Comparison of ENCODE assay signal across 8 cellular contexts in the genomic region with DNA sequence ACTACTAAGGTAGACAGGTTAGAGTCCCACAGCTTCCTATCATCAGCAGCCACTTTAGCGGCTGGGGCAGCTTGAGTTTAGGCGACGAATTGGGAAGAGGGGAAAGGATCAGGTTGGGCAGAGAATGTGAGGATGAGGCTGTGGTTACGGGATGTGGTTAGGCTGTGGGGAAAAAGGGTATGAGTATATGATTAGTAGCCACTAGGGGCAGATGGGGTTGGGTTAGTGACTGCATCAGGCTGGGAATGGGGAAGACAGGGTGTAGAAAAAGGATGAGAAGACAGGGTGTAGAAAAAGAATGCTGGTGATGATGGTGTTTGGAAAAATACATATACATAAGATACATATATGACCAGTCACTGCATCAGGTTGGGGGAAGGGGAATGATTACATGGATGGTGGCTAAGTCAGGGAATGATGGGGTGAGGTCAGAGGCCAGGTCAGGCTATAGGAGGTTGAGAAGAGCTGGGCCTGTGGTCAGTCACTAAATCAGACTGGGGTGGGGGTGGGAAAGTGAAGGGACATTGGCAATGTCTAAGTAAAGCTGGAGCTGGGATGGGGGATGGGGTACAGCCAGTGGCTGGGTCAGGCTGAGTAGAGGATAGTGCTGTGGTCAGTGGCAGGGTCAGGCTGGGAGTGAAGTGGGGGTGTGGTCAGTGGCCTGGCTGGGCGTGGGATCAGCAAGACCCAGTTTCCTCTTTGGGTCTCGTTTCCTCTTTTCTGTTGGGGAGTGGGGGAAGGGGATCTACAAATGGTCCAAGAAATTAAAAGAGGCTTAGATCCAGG.
A peak's percentile ranks its signal among the peaks of the same experiment; 100 is the strongest.
DNase-seq lines count a peak whose midpoint lies in the region; ATAC-seq and FAIRE-seq lines count a peak whose summit lies in the region.

No MANE protein-coding gene starts in this region.

- no peaks in the 10 kb centered on the region for H3K9me3 Mint-ChIP-seq in stimulated activated naive B cell treated with anti-CD40 and anti-IgM and Interleukin-4, amounts not matched to agents 10 μg/mL and 1 μg/mL and 100 μg/mL, for 72 hours

- in situ Hi-C loops in HAP-1 (cut with MboI; ENCODE audit: low sequenced_read_pairs), result no loop called here

- peak overlapping the region; percentile 83 for H3K27ac Mint-ChIP-seq in stimulated activated naive B cell treated with anti-CD40 and anti-IgM and Interleukin-4, amounts not matched to agents 10 μg/mL and 1 μg/mL and 100 μg/mL, for 72 hours

- ATAC-seq in stimulated activated naive B cell treated with anti-CD40 and anti-IgM and Interleukin-4, amounts not matched to agents 10 μg/mL and 1 μg/mL and 100 μg/mL, for 72 hours (replicated peaks), result no peak
- no peak for ATAC-seq in HG02973 (IDR thresholded peaks at IDR 0.05; ENCODE audit: unreplicated experiment)
- no peak for ATAC-seq in HG03439 (IDR thresholded peaks at IDR 0.05; ENCODE audit: unreplicated experiment)

- H3K27ac ChIP-seq in caudate nucleus (ENCODE audit: low read depth, low read length), result peak overlapping the region; percentile 30

- FAIRE-seq in RCC 7860 (lab: Jason Lieb, UNC), result peak; percentile 74

- peaks cover 27% of the 10 kb centered on the region for H3K36me3 ChIP-seq in HAP-1 (replicated peaks)

- H3K27me3 ChIP-seq in HAP-1 (ENCODE audit: low read depth), result no peaks in the 10 kb centered on the region

- no peaks in the 10 kb centered on the region for H3K9me3 ChIP-seq in HAP-1

- peak overlapping the region; percentile 7; the same call in 1 of the 2 replicates for H3K4me3 ChIP-seq in HAP-1

- peaks cover 15 to 18% of the 10 kb centered on the region in 2 donors for H3K4me1 Mint-ChIP-seq in stimulated activated naive B cell treated with anti-CD40 and anti-IgM and Interleukin-4, amounts not matched to agents 10 μg/mL and 1 μg/mL and 100 μg/mL, for 72 hours

- H3K36me3 Mint-ChIP-seq in stimulated activated naive B cell treated with anti-CD40 and anti-IgM and Interleukin-4, amounts not matched to agents 10 μg/mL and 1 μg/mL and 100 μg/mL, for 72 hours, result peaks cover 25 to 32% of the 10 kb centered on the region in 2 donors

- no peak overlapping the region for H3K4me3 Mint-ChIP-seq in stimulated activated naive B cell treated with anti-CD40 and anti-IgM and Interleukin-4, amounts not matched to agents 10 μg/mL and 1 μg/mL and 100 μg/mL, for 72 hours

- H3K4me1 ChIP-seq in HAP-1, result peaks cover 39% of the 10 kb centered on the region

- DNase-seq in COLO668 (lab: John Stamatoyannopoulos, UW; ENCODE audit: unreplicated experiment) (peak; percentile 28), HAP-1 (ENCODE audit: low spot score in 2 of 2) (peak; percentile 64 to 71), RCC 7860 (ENCODE audit: low spot score) (peak; percentile 83), caudate nucleus (lab: John Stamatoyannopoulos, UW) (peak in 20 of 61 donors; percentile 4 to 36 (median 16)), kidney glomerular epithelial cell (lab: John Stamatoyannopoulos, UW) (peak; percentile 85)
- no peak for DNase-seq in stimulated activated naive B cell treated with anti-CD40 and anti-IgM and Interleukin-4, amounts not matched to agents 10 μg/mL and 1 μg/mL and 100 μg/mL, for 72 hours

- no peaks in the 10 kb centered on the region for H3K27me3 Mint-ChIP-seq in stimulated activated naive B cell treated with anti-CD40 and anti-IgM and Interleukin-4, amounts not matched to agents 10 μg/mL and 1 μg/mL and 100 μg/mL, for 72 hours
